Comparison of ENCODE assay signal across 8 cellular contexts in the genomic region with DNA sequence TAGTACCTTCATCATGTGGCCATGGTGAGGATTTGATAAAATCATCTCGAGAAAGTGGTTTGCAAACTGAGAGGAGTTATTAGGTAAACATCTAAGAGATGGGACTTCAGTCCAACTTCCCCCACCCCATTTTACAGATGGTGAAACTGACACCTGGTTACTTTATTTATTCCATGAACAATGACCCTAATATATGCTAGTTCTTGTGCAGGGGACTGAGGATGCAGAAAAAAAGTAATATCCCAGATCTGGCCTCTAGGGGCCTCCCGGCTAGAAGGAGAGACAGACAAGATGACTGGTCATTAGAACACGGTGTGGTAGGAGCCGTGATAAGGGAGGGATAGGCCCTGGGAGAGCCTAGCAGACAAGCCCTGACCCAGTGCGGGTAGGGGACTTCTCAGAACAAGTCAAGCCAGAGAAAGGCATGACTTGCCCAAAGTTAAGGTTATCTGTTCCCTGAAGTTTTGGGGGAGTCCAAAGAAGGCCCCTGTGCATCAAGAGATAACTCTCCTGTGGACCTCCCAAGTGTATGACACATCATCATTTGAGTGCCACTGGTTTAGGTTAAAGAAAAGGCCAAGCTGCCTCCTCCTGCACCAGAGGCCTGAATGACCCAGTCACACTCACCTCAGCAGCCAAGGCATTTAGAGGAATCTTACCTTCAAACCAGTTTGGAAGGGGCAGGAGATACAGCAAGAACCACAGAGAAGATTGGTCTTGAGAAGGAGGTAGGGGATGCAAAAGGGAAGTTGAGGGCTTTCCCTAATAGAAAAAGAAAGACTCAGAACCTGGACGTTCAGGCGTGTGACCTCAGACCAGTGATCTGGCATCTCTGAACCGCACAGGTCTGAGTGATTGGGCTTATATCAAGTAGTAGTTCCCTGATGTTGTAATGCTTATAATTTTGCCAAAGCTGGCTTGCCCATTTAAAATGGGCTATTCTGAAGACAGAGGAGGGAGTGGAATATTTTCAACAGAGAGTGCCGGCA. TPM values are rescaled to one million over a fixed set of nuclear protein-coding genes. Genes with fewer than 3 reads are reported as not detected.
DNase-seq lines count a peak whose midpoint lies in the region; ATAC-seq and TF ChIP-seq lines count a peak whose summit lies in the region.

No MANE protein-coding gene starts in this region.

- H3K4me3 ChIP-seq in KMS-11 (IDR thresholded peaks at IDR 0.05; ENCODE audit: insufficient read depth, low read depth, low read length): no peak overlapping the region

- H3K79me2 ChIP-seq in KMS-11 (ENCODE audit: insufficient read depth, low read depth): no peaks in the 10 kb centered on the region

- no peak overlapping the region for H3K4me2 ChIP-seq in KMS-11

- no peaks in the 10 kb centered on the region for H3K27me3 Mint-ChIP-seq in MCF 10A (ENCODE audit: insufficient read depth, unreplicated experiment)

- H3K9me3 Mint-ChIP-seq in MCF 10A (ENCODE audit: unreplicated experiment): no peaks in the 10 kb centered on the region

- H3K4me1 Mint-ChIP-seq in MCF 10A (ENCODE audit: insufficient read depth, unreplicated experiment): peaks cover 18% of the 10 kb centered on the region

- peaks cover 3% of the 10 kb centered on the region; the same call in 1 of the 2 replicates for H3K27me3 ChIP-seq in KMS-11 (ENCODE audit: insufficient read depth, low read depth)

- no peak overlapping the region for H3K27ac Mint-ChIP-seq in MCF 10A (ENCODE audit: low read depth, unreplicated experiment)

- peaks cover 17% of the 10 kb centered on the region for H3K4me1 ChIP-seq in KMS-11 (ENCODE audit: low read depth, poor library complexity, severe bottlenecking)

- TF ChIP-seq CTCF in KMS-11 (conservative IDR thresholded peaks at IDR 0.05; ENCODE audit: low read depth, low read length) (peak; percentile 47; the same call in 1 of the 2 replicates), MCF 10A (IDR thresholded peaks at IDR 0.05; ENCODE audit: unreplicated experiment) (peak; percentile 51)

- CTCF ChIA-PET in MCF 10A (lab: Yijun Ruan, JAX): interaction anchor here (0.8 to 1.2 kb wide), 3 partner anchors 7 to 119 kb away, joined by 3 to 7 read pairs (median 4); no protein-coding TSS in a partner anchor

- H3K36me3 ChIP-seq in KMS-11 (ENCODE audit: insufficient read depth): no peaks in the 10 kb centered on the region

- intact Hi-C loops in MCF 10A (cut with micrococcal nuclease): loop anchor here (1.0 to 5.0 kb wide), 2 partner anchors 120 to 175 kb away; no protein-coding TSS in a partner anchor

- no peaks in the 10 kb centered on the region for H4K20me1 ChIP-seq in KMS-11 (ENCODE audit: insufficient read depth)

- H3K36me3 Mint-ChIP-seq in MCF 10A (ENCODE audit: insufficient read depth, unreplicated experiment): no peaks in the 10 kb centered on the region

- POLR2A ChIA-PET in MCF 10A (lab: Yijun Ruan, JAX): no interaction called here

- no peak overlapping the region for H3K27ac ChIP-seq in KMS-11

- no peak overlapping the region for H3K9ac ChIP-seq in KMS-11

- ATAC-seq in left lobe of liver (peak; percentile 61), GM18517 (IDR thresholded peaks at IDR 0.05; ENCODE audit: unreplicated experiment) (no peak), GM21576 (IDR thresholded peaks at IDR 0.05; ENCODE audit: unreplicated experiment) (no peak)

- no TSS peak for BruUV-seq in MCF 10A (replicated peaks; lab: Mats Ljungman, UMichigan)

- DNase-seq in NCI-H2107 treated with DMSO at 0.1 percent for 48 hours (lab: John Stamatoyannopoulos, UW; ENCODE audit: unreplicated experiment) (peak; percentile 6), NCI-H2107 (lab: John Stamatoyannopoulos, UW) (no peak), MCF 10A (ENCODE audit: unreplicated experiment) (peak; percentile 55), left lobe of liver (ENCODE audit: low spot score) (no peak), activated gamma-delta T cell treated with Interleukin-2 at 50 U/mL for 16 hours (no peak)

- no peak overlapping the region for H2AFZ ChIP-seq in KMS-11 (ENCODE audit: low read depth)

- no peak overlapping the region for H3K4me3 Mint-ChIP-seq in MCF 10A (ENCODE audit: unreplicated experiment)

RNA-seq across cellular contexts. Expression of a gene that starts 1.6 kb away (rescaled TPM):
- total RNA-seq in MCF 10A (2022) (0.12 and 0.25 TPM in 2 replicates), left lobe of liver (3.8 TPM)

Comparison
In these comparisons a context has a peak if more than half of its experiments do, and no peak if none do; other contexts are left out.
1. DNase-seq: peak in NCI-H2107 treated with DMSO at 0.1 percent for 48 hours (single experiment) and MCF 10A (single experiment); none in NCI-H2107 (single experiment), left lobe of liver (single experiment) and activated gamma-delta T cell treated with Interleukin-2 at 50 U/mL for 16 hours (single experiment).